In the genomic region with DNA sequence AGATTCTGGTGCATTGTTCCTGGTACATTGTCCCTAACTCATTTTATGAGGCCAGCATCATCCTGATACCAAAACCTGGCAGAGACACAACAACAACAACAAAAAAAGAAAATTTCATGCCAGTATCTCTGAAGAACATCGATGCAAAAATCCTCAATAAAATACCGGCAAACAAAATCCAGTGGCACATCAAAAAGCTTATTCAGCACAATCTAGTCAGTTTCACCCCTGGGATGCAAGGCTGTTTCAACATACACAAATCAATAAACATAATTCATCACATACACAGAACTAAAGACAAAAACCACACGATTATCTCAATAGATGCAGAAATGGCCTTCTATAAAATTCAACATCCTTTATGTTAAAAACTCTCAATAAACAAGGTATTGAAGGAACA, we compare ENCODE assay signal across 4 cellular contexts.
DNase-seq lines count a peak whose midpoint lies in the region; ATAC-seq, FAIRE-seq and TF ChIP-seq lines count a peak whose summit lies in the region.
"Not testable (repeated sequence)": the region's sequence is repeated elsewhere in the genome, so short reads cannot be mapped to it uniquely, and the experiment has no call there.

No MANE protein-coding gene starts in this region.

- H4K91ac ChIP-seq in IMR-90 (ENCODE audit: insufficient read depth, low read depth, low read length), result not testable (repeated sequence)

- not testable (repeated sequence) for H2AFZ ChIP-seq in IMR-90 (replicated peaks; ENCODE audit: low read length, poor library complexity); K562 (ENCODE audit: low read depth, low read length); HepG2 (ENCODE audit: low read length)

- H3K14ac ChIP-seq in IMR-90 (replicated peaks; ENCODE audit: low read depth, low read length), result not testable (repeated sequence)

- POLR2A ChIA-PET in A549 (lab: Yijun Ruan, JAX); K562 (lab: Yijun Ruan, JAX); HepG2 (lab: Yijun Ruan, JAX): not testable (repeated sequence)
- POLR2A ChIA-PET in IMR-90 (lab: Charles Lee; ENCODE audit: unreplicated experiment), result interaction anchor here (0.6 kb wide), 1 partner anchor 111 kb away, joined by 7 read pairs; no protein-coding TSS in a partner anchor

- not testable (repeated sequence) for H2BK20ac ChIP-seq in IMR-90 (ENCODE audit: low read depth, low read length)

- H4K5ac ChIP-seq in IMR-90 (ENCODE audit: low read depth, low read length), result not testable (repeated sequence)

- not testable (repeated sequence) for H3K4ac ChIP-seq in IMR-90 (ENCODE audit: low read depth, low read length)

- H3K27me3 ChIP-seq in IMR-90 (ENCODE audit: control insufficient read depth, insufficient read depth, low read length); K562 (ENCODE audit: control insufficient read depth in 2 of 2, insufficient read depth in 2 of 2, low read length in 2 of 2); HepG2 (ENCODE audit: control insufficient read depth in 1 of 2, insufficient read depth in 2 of 2, low read length in 2 of 2): not testable (repeated sequence)

- H3K9ac ChIP-seq in IMR-90 (ENCODE audit: low read depth, low read length); K562 (ENCODE audit: insufficient read depth in 1 of 2, low read depth in 2 of 2, low read length in 2 of 2); HepG2 (ENCODE audit: insufficient read depth, low read depth, low read length): not testable (repeated sequence)

- intact Hi-C loops in IMR-90 (cut with micrococcal nuclease); K562 (cut with micrococcal nuclease); HepG2 (cut with micrococcal nuclease; ENCODE audit: unreplicated experiment): not testable (repeated sequence)

- not testable (repeated sequence) for H4K20me1 ChIP-seq in IMR-90 (ENCODE audit: insufficient read depth, low read length); K562 (replicated peaks; ENCODE audit: control insufficient read depth, insufficient read depth, low read length); HepG2 (ENCODE audit: insufficient read depth, low read length)

- not testable (repeated sequence) for FAIRE-seq in A549 (lab: Jason Lieb, UNC); K562 (lab: Jason Lieb, UNC); HepG2 (lab: Jason Lieb, UNC)

- not testable (repeated sequence) for TF ChIP-seq POLR2A in A549 (IDR thresholded peaks at IDR 0.05; ENCODE audit: low read length); IMR-90 (IDR thresholded peaks at IDR 0.05; ENCODE audit: low read depth, low read length); K562 (conservative IDR thresholded peaks at IDR 0.05); HepG2 (IDR thresholded peaks at IDR 0.05; ENCODE audit: insufficient read depth in 1 of 2, low read depth in 2 of 2, low read length in 2 of 2)

- not testable (repeated sequence) for H2BK5ac ChIP-seq in IMR-90 (ENCODE audit: low read depth, low read length, poor library complexity, severe bottlenecking)

- 16% methylated on average over 3 of the region's 3 CpGs for WGBS in A549 (ENCODE audit: missing lambda C conversion rate)
- 63% methylated on average over 2 of the region's 3 CpGs; no CpG with 5 or more reads in 1 of the 2 experiments for WGBS in IMR-90 (ENCODE audit: extremely low coverage in 2 of 2, insufficient read length in 1 of 2), 2 experiments
- WGBS in K562 (ENCODE audit: insufficient coverage, low coverage, missing lambda C conversion rate), result 0% methylated on average over 3 of the region's 3 CpGs
- 0% methylated on average over 3 of the region's 3 CpGs for WGBS in HepG2 (ENCODE audit: low lambda C conversion rate)

- not testable (repeated sequence) for H3K36me3 ChIP-seq in IMR-90 (ENCODE audit: control insufficient read depth, insufficient read depth, low read length); K562 (ENCODE audit: control insufficient read depth, insufficient read depth, low read length); HepG2 (replicated peaks in 1 of 2; ENCODE audit: control insufficient read depth in 1 of 2, insufficient read depth in 2 of 2, low read length in 2 of 2)

- not testable (repeated sequence) for BruUV-seq in IMR-90 (replicated peaks; lab: Mats Ljungman, UMichigan); K562 (replicated peaks; lab: Mats Ljungman, UMichigan); HepG2 (replicated peaks; lab: Mats Ljungman, UMichigan)

- TF ChIP-seq RAD21 in A549 (conservative IDR thresholded peaks at IDR 0.05 in 1 of 2, IDR thresholded peaks at IDR 0.05 in 1 of 2); IMR-90 (IDR thresholded peaks at IDR 0.05; ENCODE audit: low read length); K562 (CRISPR knock-in tag; conservative IDR thresholded peaks at IDR 0.05 in 1 of 2, IDR thresholded peaks at IDR 0.05 in 1 of 2); HepG2 (CRISPR knock-in tag; IDR thresholded peaks at IDR 0.05): not testable (repeated sequence)

- H3K27ac ChIP-seq in A549; IMR-90 (ENCODE audit: insufficient read depth, low read length); K562 (ENCODE audit: extremely low read depth, low read depth, low read length); HepG2 (ENCODE audit: extremely low read length, insufficient read depth, low read length): not testable (repeated sequence)

- not testable (repeated sequence) for H3K79me2 ChIP-seq in K562 (ENCODE audit: control insufficient read depth, insufficient read depth, low read length); HepG2 (ENCODE audit: insufficient read depth, low read length)

- ATAC-seq in A549; IMR-90 (ENCODE audit: low read depth); K562; HepG2: not testable (repeated sequence)

- not testable (repeated sequence) for DNase-seq in A549 (ENCODE audit: low read depth in 1 of 2, low spot score in 1 of 2); IMR-90; K562 (ENCODE audit: extremely low read depth in 1 of 4, low spot score in 3 of 4); HepG2 (ENCODE audit: low spot score)

- not testable (repeated sequence) for H3K56ac ChIP-seq in IMR-90 (ENCODE audit: extremely low read depth, insufficient read depth, low read length)

- H3K79me1 ChIP-seq in IMR-90 (ENCODE audit: low read depth in 1 of 2, low read length in 2 of 2), result not testable (repeated sequence)

- H3K4me3 ChIP-seq in A549; IMR-90 (ENCODE audit: insufficient read depth, low read depth, low read length); K562; HepG2 (replicated peaks in 1 of 3; ENCODE audit: insufficient read depth in 1 of 3, low read depth in 2 of 3, low read length in 3 of 3): not testable (repeated sequence)

- not testable (repeated sequence) for H2BK120ac ChIP-seq in IMR-90 (ENCODE audit: low read depth, low read length)

- not testable (repeated sequence) for H3K18ac ChIP-seq in IMR-90 (ENCODE audit: low read depth, low read length)

- H2BK15ac ChIP-seq in IMR-90 (ENCODE audit: low read depth, low read length), result not testable (repeated sequence)

- not testable (repeated sequence) for TF ChIP-seq EP300 in A549 (IDR thresholded peaks at IDR 0.05); K562 (IDR thresholded peaks at IDR 0.05; ENCODE audit: low read length); HepG2 (IDR thresholded peaks at IDR 0.05; ENCODE audit: low read depth in 2 of 2, low read length in 2 of 2); HepG2 (CRISPR knock-in tag; IDR thresholded peaks at IDR 0.05; ENCODE audit: borderline replicate concordance)

- CTCF ChIA-PET in A549 (lab: Yijun Ruan, JAX); IMR-90 (lab: Yijun Ruan, JAX); K562 (lab: Yijun Ruan, JAX; ENCODE audit: low intra/inter-chr PET ratio); HepG2 (lab: Yijun Ruan, JAX; ENCODE audit: low intra/inter-chr PET ratio, low total read pairs): not testable (repeated sequence)

- H2AK5ac ChIP-seq in IMR-90 (ENCODE audit: low read depth, low read length), result not testable (repeated sequence)

- H4K8ac ChIP-seq in IMR-90 (ENCODE audit: low read depth in 2 of 2, low read length in 2 of 2), result not testable (repeated sequence)

- not testable (repeated sequence) for H2AK9ac ChIP-seq in IMR-90 (replicated peaks; ENCODE audit: low read depth, low read length, poor library complexity)

- not testable (repeated sequence) for H3K9me1 ChIP-seq in IMR-90 (ENCODE audit: insufficient read depth, low read length); K562 (ENCODE audit: control insufficient read depth, insufficient read depth, low read length)

- H3K9me3 ChIP-seq in A549; IMR-90 (ENCODE audit: control insufficient read depth, insufficient read depth, low read length); K562 (replicated peaks; ENCODE audit: control insufficient read depth, insufficient read depth, low read depth, low read length); HepG2 (ENCODE audit: low read length): not testable (repeated sequence)

- H3K4me1 ChIP-seq in A549; IMR-90 (ENCODE audit: control insufficient read depth, insufficient read depth, low read length); K562 (replicated peaks in 1 of 2; ENCODE audit: control insufficient read depth in 2 of 2, insufficient read depth in 2 of 2, low read length in 2 of 2); HepG2 (ENCODE audit: insufficient read depth, low read length): not testable (repeated sequence)

- H3K4me2 ChIP-seq in A549; IMR-90 (ENCODE audit: low read depth, low read length); K562 (ENCODE audit: insufficient read depth, low read length); HepG2 (ENCODE audit: low read depth, low read length): not testable (repeated sequence)

- in situ Hi-C loops in IMR-90 (cut with MboI; ENCODE audit: low sequenced_read_pairs); K562 (cut with MboI); HepG2 (cut with HindIII; ENCODE audit: extremely low pct_ligation_motif_present, low pct_unique_long_range_greater_than_20kb): not testable (repeated sequence)

- H3K23ac ChIP-seq in IMR-90 (ENCODE audit: low read depth, low read length), result not testable (repeated sequence)

- dilution Hi-C loops in IMR-90 (cut with HindIII; ENCODE audit: low sequenced_read_pairs, unreplicated experiment), result not testable (repeated sequence)

- not testable (repeated sequence) for TF ChIP-seq CTCF in A549 (IDR thresholded peaks at IDR 0.05); IMR-90 (conservative IDR thresholded peaks at IDR 0.05; ENCODE audit: low read depth, low read length); K562 (IDR thresholded peaks at IDR 0.05 in 2 of 3, conservative IDR thresholded peaks at IDR 0.05 in 1 of 3; ENCODE audit: insufficient read depth in 2 of 3, low read depth in 1 of 3, low read length in 3 of 3); HepG2 (CRISPR knock-in tag; IDR thresholded peaks at IDR 0.05)
